In the genomic region with DNA sequence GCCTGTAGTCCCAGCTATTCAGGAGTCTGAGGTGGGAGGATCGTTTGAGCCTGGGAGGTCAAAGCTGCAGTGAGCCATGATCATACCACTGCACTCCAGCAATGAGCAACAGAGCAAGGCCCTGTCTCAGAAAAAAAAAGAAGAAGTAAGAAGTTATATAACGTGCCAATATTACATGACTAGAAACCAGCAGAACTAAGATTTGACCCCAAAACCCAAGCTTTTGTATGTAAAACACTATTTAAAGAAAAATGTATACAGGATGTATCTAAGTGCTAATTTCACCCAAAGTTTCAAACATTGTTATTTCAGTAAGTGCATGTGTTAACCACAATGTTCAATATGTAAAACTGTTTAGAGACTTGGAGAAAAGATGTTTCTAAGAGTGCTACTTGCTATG, we compare ENCODE assay signal across 14 cellular contexts.
"Had no signal": no experiment of that assay in that cellular context is flagged by ENCODE, and none has a peak within 500 bp of the region (broad histone marks: within the 10 kb centered on the region; RNA-seq: fewer than 3 reads in every experiment).

No MANE protein-coding gene starts in this region.

- ATAC-seq: activated CD8-positive, alpha-beta T cell treated with anti-CD3 and anti-CD28 coated beads for 36 hours; activated T-helper 17 cell treated with anti-CD3 and anti-CD28 coated beads, Interleukin-2, amount 50 U/mL, for 72 hours; esophagus mucosa; gastrocnemius medialis; heart left ventricle; left lung had no signal

- DNase-seq: activated CD4-positive, alpha-beta T cell treated with anti-CD3 and anti-CD28 coated beads for 4 hours; activated CD8-positive, alpha-beta T cell treated with anti-CD3 and anti-CD28 coated beads for 36 hours; activated naive CD4-positive, alpha-beta T cell; activated naive CD8-positive, alpha-beta T cell treated with anti-CD3 and anti-CD28 coated beads for 36 hours; activated T-cell treated with anti-CD3 and anti-CD28 coated beads, Interleukin-2, amount 50 U/mL, for 1 hour; amniotic stem cell; effector CD8-positive, alpha-beta T cell; gastrocnemius medialis; heart left ventricle; left lung; stimulated activated naive CD4-positive, alpha-beta T cell treated with Interleukin-2 at 50 U/mL for 16 hours; thyroid gland had no signal
